In genomic region chr1:148318123-148318899, GRCh38 we compare ENCODE assay signal across 8 cellular contexts.
DNase-seq lines count a peak whose midpoint lies in the region; ATAC-seq and TF ChIP-seq lines count a peak whose summit lies in the region.

No MANE protein-coding gene starts in this region.

- H3K9ac ChIP-seq in H9 (ENCODE audit: extremely low read depth, insufficient read length, low read length) = peak overlapping the region; percentile 57
- no peak overlapping the region for H3K9ac ChIP-seq in parathyroid adenoma

- peak; percentile 78 for DNase-seq in CD1c-positive myeloid dendritic cell (ENCODE audit: extremely low spot score)
- DNase-seq in H9 = no peak
- DNase-seq in effector CD4-positive, alpha-beta T cell = peak; percentile 36
- DNase-seq in DMS153 (lab: John Stamatoyannopoulos, UW) = no peak
- DNase-seq in lower leg skin (ENCODE audit: low spot score in 2 of 2) = no peak
- DNase-seq in Ammon's horn (ENCODE audit: low spot score) = no peak

- no peak overlapping the region for H4K91ac ChIP-seq in H9 (ENCODE audit: insufficient read length, low read depth, low read length)

- H3K4me3 Mint-ChIP-seq in H9 = peak overlapping the region; percentile 60 to 77

- H3K79me2 ChIP-seq in H9 (ENCODE audit: insufficient read depth, low read length) (no peaks in the 10 kb centered on the region), parathyroid adenoma (no peaks in the 10 kb centered on the region)

- no peak overlapping the region for H2BK20ac ChIP-seq in H9 (ENCODE audit: low read depth, low read length, poor library complexity, severe bottlenecking)

- TF ChIP-seq POLR2A in lower leg skin (IDR thresholded peaks at IDR 0.05) = no peak

- H2BK120ac ChIP-seq in H9 (ENCODE audit: low read depth, low read length, poor library complexity, severe bottlenecking) = no peak overlapping the region

- H3K27me3 Mint-ChIP-seq in H9 (ENCODE audit: low read depth) = peaks cover 23% of the 10 kb centered on the region

- H3K27ac Mint-ChIP-seq in H9 = no peak overlapping the region; a peak in 2 of 7 replicates

- H3K79me1 ChIP-seq in H9 (ENCODE audit: insufficient read depth, low read depth, low read length, poor library complexity, severe bottlenecking) = no peaks in the 10 kb centered on the region

- H4K8ac ChIP-seq in H9 (replicated peaks; ENCODE audit: insufficient read length, low read depth, low read length) = no peak overlapping the region

- no peaks in the 10 kb centered on the region for H4K20me1 ChIP-seq in H9 (ENCODE audit: control insufficient read depth, insufficient read depth, insufficient read length)

- no peaks in the 10 kb centered on the region for H3K36me3 Mint-ChIP-seq in H9 (ENCODE audit: insufficient read depth in 1 of 3, low read depth in 3 of 3)

- WGBS in H9 (ENCODE audit: extremely low coverage, insufficient read length, low lambda C conversion rate) = no CpG with 5 or more reads among the region's 39 CpGs
- 24 to 26% methylated on average over 39 of the region's 39 CpGs for WGBS in lower leg skin, 2 donors

- H3K4me3 ChIP-seq in parathyroid adenoma (ENCODE audit: low read depth, low read length) = no peak overlapping the region
- no peak overlapping the region for H3K4me3 ChIP-seq in lower leg skin (ENCODE audit: low read depth, poor library complexity, severe bottlenecking)

- no peak overlapping the region for H2BK12ac ChIP-seq in H9 (ENCODE audit: insufficient read length, low read depth, low read length)

- H3K4me2 ChIP-seq in H9 (ENCODE audit: insufficient read depth, insufficient read length, low read length) (peak overlapping the region; percentile 48), parathyroid adenoma (ENCODE audit: low read length) (peak overlapping the region; percentile 9)

- no peak overlapping the region for H3K4ac ChIP-seq in H9 (ENCODE audit: low read depth, low read length)

- H3K23me2 ChIP-seq in H9 (ENCODE audit: insufficient read length, low read depth, low read length, poor library complexity, severe bottlenecking) = peaks cover 15% of the 10 kb centered on the region

- TF ChIP-seq CTCF in H9 (conservative IDR thresholded peaks at IDR 0.05) = no peak
- TF ChIP-seq CTCF in parathyroid adenoma (IDR thresholded peaks at IDR 0.05) = no peak
- no peak for TF ChIP-seq CTCF in lower leg skin (IDR thresholded peaks at IDR 0.05)

- H2AFZ ChIP-seq in H9 (ENCODE audit: low read length) (no peak overlapping the region), parathyroid adenoma (no peak overlapping the region)

- H3K27me3 ChIP-seq in H9 (ENCODE audit: insufficient read depth, low read length) = no peaks in the 10 kb centered on the region
- H3K27me3 ChIP-seq in parathyroid adenoma (ENCODE audit: control insufficient read depth, insufficient read depth, low read length) = no peaks in the 10 kb centered on the region

- no peaks in the 10 kb centered on the region for H3K4me1 ChIP-seq in H9 (ENCODE audit: insufficient read depth, low read length)
- no peaks in the 10 kb centered on the region for H3K4me1 ChIP-seq in parathyroid adenoma

- intact Hi-C loops in lower leg skin (cut with DNase I; ENCODE audit: low total_unique reads) = no loop called here

- H3T11ph ChIP-seq in H9 (ENCODE audit: low read length) = no peak overlapping the region

- no peak overlapping the region for H2BK15ac ChIP-seq in H9 (ENCODE audit: low read depth, low read length)

- no peak overlapping the region for H3K23ac ChIP-seq in H9 (ENCODE audit: insufficient read length, low read depth, low read length)

- no peak overlapping the region for H3K56ac ChIP-seq in H9 (ENCODE audit: insufficient read length, low read depth, low read length)

- H2BK5ac ChIP-seq in H9 (ENCODE audit: insufficient read length, low read length) = no peak overlapping the region

- H4K5ac ChIP-seq in H9 (ENCODE audit: insufficient read length, low read depth, low read length) = no peak overlapping the region

- peak; percentile 82 to 84 for ATAC-seq in activated CD4-positive, CD25-positive, alpha-beta regulatory T cell treated with anti-CD3 and anti-CD28 coated beads, Interleukin-2, amount 50 U/mL, for 24 hours

- peak overlapping the region; percentile 76; the same call in 1 of the 2 replicates for H3K14ac ChIP-seq in H9 (ENCODE audit: insufficient read depth, low read length)

- H3K9me3 ChIP-seq in H9 (ENCODE audit: control insufficient read depth, low read depth, low read length) (no peaks in the 10 kb centered on the region), parathyroid adenoma (ENCODE audit: control insufficient read depth, low read length) (no peaks in the 10 kb centered on the region)

- peaks cover 5% of the 10 kb centered on the region in 2 experiments; a peak in 2 of 4 replicates for H3K4me1 Mint-ChIP-seq in H9

- H3K9me3 Mint-ChIP-seq in H9 = peaks cover 6% of the 10 kb centered on the region in 2 experiments; a peak in 2 of 5 replicates

- H3K27ac ChIP-seq in H9 (ENCODE audit: insufficient read length, low read depth, low read length) = no peak overlapping the region
- H3K27ac ChIP-seq in parathyroid adenoma = no peak overlapping the region

- H3K36me3 ChIP-seq in parathyroid adenoma (ENCODE audit: control insufficient read depth, insufficient read depth, low read length) = no peaks in the 10 kb centered on the region

- H3K18ac ChIP-seq in H9 (ENCODE audit: insufficient read length, low read depth, low read length) = peak overlapping the region; percentile 39

- no peak overlapping the region for H2AK5ac ChIP-seq in H9 (ENCODE audit: insufficient read length, low read length)

Comparison
In these comparisons a context has a peak if more than half of its experiments do, and no peak if none do; other contexts are left out.
1. DNase-seq: peak in CD1c-positive myeloid dendritic cell (single experiment) and effector CD4-positive, alpha-beta T cell (single experiment); none in H9 (single experiment), DMS153 (single experiment), lower leg skin (0 of 2) and Ammon's horn (single experiment).